1 cellular context compared by ENCODE assay signal in the genomic region with DNA sequence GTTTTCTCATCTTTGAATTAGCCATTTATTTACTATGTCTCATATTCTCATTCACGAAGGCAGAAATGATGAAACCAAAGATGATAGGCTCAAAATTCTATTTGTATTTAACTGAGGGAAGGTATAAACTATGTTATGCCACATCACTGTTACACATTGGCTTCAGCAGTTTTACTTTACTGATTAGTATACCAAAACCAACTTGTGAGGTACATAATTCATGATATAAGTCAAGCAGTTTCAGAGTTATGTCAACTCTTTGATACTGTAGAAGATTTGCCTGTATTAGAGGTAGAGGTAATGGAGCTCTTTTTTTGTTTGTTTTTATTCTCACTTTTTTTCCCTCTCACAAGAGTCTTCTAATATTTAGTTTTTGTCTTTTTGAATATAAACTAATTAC.
TF ChIP-seq lines count a peak whose summit lies in the region.

No MANE protein-coding gene starts in this region.

TF ChIP-seq in A549, 52 proteins besides CTCF, POLR2A, EP300 and RAD21:
- TF ChIP-seq ESRRA (IDR thresholded peaks at IDR 0.05; ENCODE audit: borderline replicate concordance, low read length), result no peak
